12 cellular contexts compared by ENCODE assay signal in the genomic region with DNA sequence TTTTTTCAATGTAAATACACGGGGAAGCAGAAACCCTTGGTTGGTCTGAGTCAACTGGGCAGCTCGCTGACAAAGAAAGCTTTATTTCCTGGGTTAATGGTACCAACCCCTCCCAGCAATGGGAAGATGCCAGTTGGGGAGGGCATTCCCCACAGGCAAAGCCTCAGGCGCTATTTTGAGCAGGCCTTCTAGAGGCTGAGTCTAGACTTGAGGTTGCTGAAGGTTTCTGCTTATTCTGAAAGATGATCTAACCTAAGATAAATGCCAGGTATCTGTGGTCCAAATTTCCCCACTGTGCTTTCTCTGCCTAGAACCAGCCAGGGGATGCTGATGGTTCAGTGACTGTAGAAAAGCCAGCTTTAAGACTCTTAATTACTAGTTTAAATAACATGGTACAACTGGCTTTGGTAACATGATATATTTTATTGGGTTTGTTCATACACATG.
DNase-seq lines count a peak whose midpoint lies in the region; ATAC-seq, FAIRE-seq and TF ChIP-seq lines count a peak whose summit lies in the region.
"Had no signal": no experiment of that assay in that cellular context is flagged by ENCODE, and none has a peak within 500 bp of the region (broad histone marks: within the 10 kb centered on the region; RNA-seq: fewer than 3 reads in every experiment).

No MANE protein-coding gene starts in this region.

- no peaks in the 10 kb centered on the region for H3K27me3 Mint-ChIP-seq in CD8-positive, alpha-beta T cell (ENCODE audit: low read depth)
- H3K27me3 Mint-ChIP-seq: natural killer cell treated with Interleukin-12 subunit alpha and Interleukin-12 subunit beta and Interleukin-15 and Interleukin-18, amount 100 ng/mL, for 72 hours had no signal

- TF ChIP-seq POLR2A in GM12878 (IDR thresholded peaks at IDR 0.05; ENCODE audit: low read depth, low read length) (no peak), prostate gland (IDR thresholded peaks at IDR 0.05) (no peak)

- POLR2A ChIA-PET in GM12878 (lab: Charles Lee) = no interaction called here
- POLR2A ChIA-PET in CD8-positive, alpha-beta T cell (lab: Charles Lee) = interaction anchor here (0.6 kb wide), 1 partner anchor 1084 kb away, joined by 4 read pairs; no protein-coding TSS in a partner anchor

- no TSS peak for BruUV-seq in GM12878 (replicated peaks; lab: Mats Ljungman, UMichigan)

- H3K4me1 ChIP-seq in GM12878 (ENCODE audit: control insufficient read depth, insufficient read depth, low read length) (no peaks in the 10 kb centered on the region), prostate gland (replicated peaks) (no peaks in the 10 kb centered on the region)
- peaks cover 5% of the 10 kb centered on the region for H3K4me1 ChIP-seq in CD8-positive, alpha-beta T cell (ENCODE audit: insufficient read depth, low read length)
- H3K4me1 ChIP-seq: Caco-2, spleen had no signal

- H3K27me3 ChIP-seq in GM12878 (replicated peaks in 1 of 2; ENCODE audit: control insufficient read depth in 2 of 2, insufficient read depth in 2 of 2, low read length in 1 of 2) = no peaks in the 10 kb centered on the region
- H3K27me3 ChIP-seq in prostate gland (replicated peaks; ENCODE audit: insufficient read depth) = no peaks in the 10 kb centered on the region
- H3K27me3 ChIP-seq in CD8-positive, alpha-beta T cell (ENCODE audit: insufficient read depth, low read length) = no peaks in the 10 kb centered on the region
- H3K27me3 ChIP-seq: spleen had no signal

- TF ChIP-seq CTCF in GM13977 (IDR thresholded peaks at IDR 0.05; ENCODE audit: extremely low read depth, insufficient read depth, missing control alignments) (no peak), LNCaP clone FGC (IDR thresholded peaks at IDR 0.05; ENCODE audit: control insufficient read depth, extremely low read depth, insufficient read depth) (no peak), GM12878 (IDR thresholded peaks at IDR 0.05 in 2 of 3, conservative IDR thresholded peaks at IDR 0.05 in 1 of 3; ENCODE audit: control insufficient read depth in 2 of 3, extremely low read depth in 1 of 3, insufficient read depth in 1 of 3, low read depth in 3 of 3, low read length in 3 of 3) (no peak), prostate gland (IDR thresholded peaks at IDR 0.05) (no peak)
- TF ChIP-seq CTCF in CD8-positive, alpha-beta T cell (IDR thresholded peaks at IDR 0.05) = no peak

- ATAC-seq in GM12878 (peak; percentile 92), HG03095 (IDR thresholded peaks at IDR 0.05; ENCODE audit: unreplicated experiment) (no peak)
- no peak for ATAC-seq in CD8-positive, alpha-beta T cell
- ATAC-seq: natural killer cell treated with Interleukin-12 subunit alpha and Interleukin-12 subunit beta and Interleukin-15 and Interleukin-18, amount 100 ng/mL, for 72 hours had no signal

- H4K20me1 ChIP-seq in GM12878 (ENCODE audit: control insufficient read depth, insufficient read depth) = no peaks in the 10 kb centered on the region

- H3K36me3 ChIP-seq in GM12878 (ENCODE audit: control insufficient read depth in 2 of 2, insufficient read depth in 2 of 2, low read length in 1 of 2) (no peaks in the 10 kb centered on the region), prostate gland (no peaks in the 10 kb centered on the region)
- no peaks in the 10 kb centered on the region for H3K36me3 ChIP-seq in CD8-positive, alpha-beta T cell (ENCODE audit: insufficient read depth, low read length)
- H3K36me3 ChIP-seq: spleen had no signal

- no peak overlapping the region for H3K9ac ChIP-seq in GM12878 (ENCODE audit: control insufficient read depth, insufficient read depth, low read length)

- H3K4me1 Mint-ChIP-seq in CD8-positive, alpha-beta T cell (ENCODE audit: low read depth) = peaks cover 11% of the 10 kb centered on the region

- CTCF ChIA-PET in GM12878 (lab: Yijun Ruan, JAX) = no interaction called here
- CTCF ChIA-PET in CD8-positive, alpha-beta T cell (lab: Charles Lee) = no interaction called here

- intact Hi-C loops in GM12878 (cut with micrococcal nuclease; ENCODE audit: unreplicated experiment) (no loop called here), prostate gland (cut with DNase I) (no loop called here)
- intact Hi-C loops in CD8-positive, alpha-beta T cell (cut with DNase I, micrococcal nuclease) = no loop called here

- in situ Hi-C loops in GM13977 (cut with MboI; ENCODE audit: low pct_unique_long_range_greater_than_20kb, low sequenced_read_pairs, unreplicated experiment) (no loop called here), GM12878 (cut with MboI) (no loop called here)

- WGBS in GM12878 (ENCODE audit: insufficient coverage, insufficient replicate concordance, low lambda C conversion rate, missing lambda C conversion rate) = 2% methylated on average over 3 of the region's 3 CpGs
- WGBS in prostate gland = 36% methylated on average over 3 of the region's 3 CpGs

- RAD21 ChIA-PET in GM12878 (lab: Charles Lee; ENCODE audit: unreplicated experiment) = interaction anchor here (0.7 kb wide), 1 partner anchor 12 kb away, joined by 3 read pairs; no protein-coding TSS in a partner anchor

- no peaks in the 10 kb centered on the region for H3K9me3 Mint-ChIP-seq in CD8-positive, alpha-beta T cell
- H3K9me3 Mint-ChIP-seq: natural killer cell treated with Interleukin-12 subunit alpha and Interleukin-12 subunit beta and Interleukin-15 and Interleukin-18, amount 100 ng/mL, for 72 hours had no signal

- H2AFZ ChIP-seq in GM12878 (ENCODE audit: control insufficient read depth, low read depth, low read length) = no peak overlapping the region

- H3K4me2 ChIP-seq in GM12878 (ENCODE audit: control insufficient read depth, insufficient read depth) = no peak overlapping the region; the same call in 1 of the 2 replicates

- H3K27ac Mint-ChIP-seq in CD8-positive, alpha-beta T cell = no peak overlapping the region
- H3K27ac Mint-ChIP-seq: natural killer cell treated with Interleukin-12 subunit alpha and Interleukin-12 subunit beta and Interleukin-15 and Interleukin-18, amount 100 ng/mL, for 72 hours had no signal

- no peaks in the 10 kb centered on the region for H3K36me3 Mint-ChIP-seq in CD8-positive, alpha-beta T cell
- H3K36me3 Mint-ChIP-seq: natural killer cell treated with Interleukin-12 subunit alpha and Interleukin-12 subunit beta and Interleukin-15 and Interleukin-18, amount 100 ng/mL, for 72 hours had no signal

- no peaks in the 10 kb centered on the region for H3K79me2 ChIP-seq in GM12878 (ENCODE audit: control insufficient read depth, insufficient read depth, low read length)

- H3K9me3 ChIP-seq in GM12878 (replicated peaks; ENCODE audit: control insufficient read depth, insufficient read depth, low read length) = no peaks in the 10 kb centered on the region
- H3K9me3 ChIP-seq in prostate gland = no peaks in the 10 kb centered on the region
- H3K9me3 ChIP-seq in CD8-positive, alpha-beta T cell (ENCODE audit: low read length) = no peaks in the 10 kb centered on the region
- H3K9me3 ChIP-seq: Caco-2, spleen had no signal

- H3K4me3 Mint-ChIP-seq in CD8-positive, alpha-beta T cell = no peak overlapping the region
- H3K4me3 Mint-ChIP-seq: natural killer cell treated with Interleukin-12 subunit alpha and Interleukin-12 subunit beta and Interleukin-15 and Interleukin-18, amount 100 ng/mL, for 72 hours had no signal

- TF ChIP-seq RAD21 in GM12878 (IDR thresholded peaks at IDR 0.05; ENCODE audit: insufficient read depth, low read depth, low read length) = no peak

- H3K4me3 ChIP-seq in LNCaP clone FGC (ENCODE audit: low read depth, low read length) (no peak overlapping the region), GM12878 (no peak overlapping the region), prostate gland (no peak overlapping the region)
- H3K4me3 ChIP-seq in CD8-positive, alpha-beta T cell (ENCODE audit: low read depth, low read length) = no peak overlapping the region
- H3K4me3 ChIP-seq: spleen had no signal

- DNase-seq in GM13977 (ENCODE audit: low spot score) (peak; percentile 53), LNCaP clone FGC (ENCODE audit: low read depth) (peak; percentile 65), GM12878 (ENCODE audit: low read depth, low spot score) (peak; percentile 41), prostate gland (ENCODE audit: low spot score) (peak; percentile 17), cortex of kidney (lab: John Stamatoyannopoulos, UW) (no peak), NCI-H2081 treated with DMSO at 0.1 percent for 48 hours (lab: John Stamatoyannopoulos, UW) (no peak)
- no peak for DNase-seq in CD8-positive, alpha-beta T cell
- DNase-seq: Caco-2, NCI-H1417 treated with DMSO at 0.1 percent for 48 hours, spleen had no signal

- H3K27ac ChIP-seq in GM12878 (ENCODE audit: control insufficient read depth, insufficient read depth) = no peak overlapping the region
- peak overlapping the region; percentile 33 to 53 for H3K27ac ChIP-seq in prostate gland
- no peak overlapping the region for H3K27ac ChIP-seq in CD8-positive, alpha-beta T cell (ENCODE audit: low read depth, low read length)
- H3K27ac ChIP-seq: spleen had no signal

- SMC1A ChIA-PET in GM12878 (lab: Charles Lee; ENCODE audit: uncharacterized antibody, unreplicated experiment) = interaction anchor here (1.0 to 1.2 kb wide), 2 partner anchors 23 to 25 kb away, joined by 3 read pairs; no protein-coding TSS in a partner anchor

- FAIRE-seq in GM12878 (lab: Jason Lieb, UNC) = peak; percentile 64

- TF ChIP-seq EP300 in GM12878 (IDR thresholded peaks at IDR 0.05; ENCODE audit: borderline replicate concordance in 1 of 2, control insufficient read depth in 1 of 2, low read depth in 2 of 2, low read length in 2 of 2) = no peak

TF ChIP-seq in GM12878, 131 proteins besides CTCF, POLR2A, EP300 and RAD21:
- no peak for TF ChIP-seq ATF7 (IDR thresholded peaks at IDR 0.05; ENCODE audit: low read depth)
- TF ChIP-seq IKZF1 (conservative IDR thresholded peaks at IDR 0.05) = 0 out of 2 replicates have a peak, but pooled peaks have one; percentile 14
- TF ChIP-seq ETV6 (conservative IDR thresholded peaks at IDR 0.05 in 1 of 2, IDR thresholded peaks at IDR 0.05 in 1 of 2; ENCODE audit: borderline replicate concordance in 1 of 2, low read depth in 1 of 2) = peak in 1 of 2 experiments; percentile 41; a peak in 1 of 4 replicates
- peak; percentile 44; the same call in 1 of the 2 replicates for TF ChIP-seq CBFB (IDR thresholded peaks at IDR 0.05; ENCODE audit: low read depth)
- 0 out of 2 replicates have a peak, but pooled peaks have one; percentile 55 for TF ChIP-seq MEF2A (IDR thresholded peaks at IDR 0.05; ENCODE audit: insufficient read depth, low read depth, low read length)
- TF ChIP-seq EED (IDR thresholded peaks at IDR 0.05; ENCODE audit: low read depth) = peak; percentile 74
- TF ChIP-seq RUNX3 (IDR thresholded peaks at IDR 0.05; ENCODE audit: low read length) = peak; percentile 84
- no peak for TF ChIP-seq TBL1XR1 (IDR thresholded peaks at IDR 0.05; ENCODE audit: low read depth, low read length)
- TF ChIP-seq IKZF2 (IDR thresholded peaks at IDR 0.05) = peak in 1 of 2 experiments; percentile 32; a peak in 1 of 4 replicates
TF ChIP-seq in GM12878: peak in this region for 7.

Comparison
In these comparisons a context has a peak if more than half of its experiments do, and no peak if none do; other contexts are left out.
1. DNase-seq: peak in GM13977 (single experiment), LNCaP clone FGC (single experiment), GM12878 (single experiment) and prostate gland (single experiment); none in cortex of kidney (single experiment), CD8-positive, alpha-beta T cell (0 of 7) and NCI-H2081 treated with DMSO at 0.1 percent for 48 hours (single experiment).
2. H3K27ac ChIP-seq: peak in prostate gland (2 of 2); none in GM12878 (single experiment) and CD8-positive, alpha-beta T cell (single experiment).